In genomic region chr3:157155591-157155990, GRCh38 we compare ENCODE assay signal across 13 cellular contexts. TPM values are rescaled to one million over a fixed set of nuclear protein-coding genes. Genes with fewer than 3 reads are reported as not detected.
DNase-seq lines count a peak whose midpoint lies in the region; ATAC-seq and TF ChIP-seq lines count a peak whose summit lies in the region.
"Had no signal": no experiment of that assay in that cellular context is flagged by ENCODE, and none has a peak within 500 bp of the region (broad histone marks: within the 10 kb centered on the region; RNA-seq: fewer than 3 reads in every experiment).

No MANE protein-coding gene starts in this region.

- H3K36me3 ChIP-seq in ACC112 (ENCODE audit: insufficient read depth, low read length) (peaks cover 83% of the 10 kb centered on the region), lower lobe of right lung (peaks cover 83% of the 10 kb centered on the region), adrenal gland (replicated peaks in 1 of 2) (peaks cover 0 to 72% of the 10 kb centered on the region in 2 donors)

- intact Hi-C loops in lower lobe of right lung (cut with DNase I) = no loop called here
- intact Hi-C loops in adrenal gland (cut with DNase I) = no loop called here

- POLR2A ChIA-PET in activated naive CD8-positive, alpha-beta T cell treated with anti-CD3 and anti-CD28 coated beads, Interleukin-2, amount 10 ng/mL, durations not matched to agents 7 days and 5 days (lab: Charles Lee) = interaction anchor here (1.1 to 2.4 kb wide), 2 partner anchors 19 to 481 kb away, joined by 3 to 17 read pairs; partner anchors contain the start of gene TIPARP

- TF ChIP-seq CTCF in GM12865 (IDR thresholded peaks at IDR 0.05; ENCODE audit: insufficient read depth, low read depth, low read length, missing control alignments) (no peak), lower lobe of right lung (IDR thresholded peaks at IDR 0.05) (no peak), adrenal gland (IDR thresholded peaks at IDR 0.05) (no peak)

- H3K4me1 ChIP-seq in ACC112 (ENCODE audit: control insufficient read depth, insufficient read depth, low read length, unreplicated experiment) = peaks cover 38% of the 10 kb centered on the region
- peaks cover 71% of the 10 kb centered on the region for H3K4me1 ChIP-seq in lower lobe of right lung
- H3K4me1 ChIP-seq in adrenal gland (replicated peaks in 1 of 2) = peaks cover 37 to 62% of the 10 kb centered on the region in 2 donors

- no peaks in the 10 kb centered on the region for H3K27me3 Mint-ChIP-seq in activated naive CD8-positive, alpha-beta T cell treated with anti-CD3 and anti-CD28 coated beads, Interleukin-2, amount 10 ng/mL, durations not matched to agents 7 days and 5 days

- no peaks in the 10 kb centered on the region for H3K9me3 ChIP-seq in lower lobe of right lung
- H3K9me3 ChIP-seq in adrenal gland (replicated peaks in 1 of 3) = no peaks in the 10 kb centered on the region

- no peaks in the 10 kb centered on the region for H3K9me3 Mint-ChIP-seq in activated naive CD8-positive, alpha-beta T cell treated with anti-CD3 and anti-CD28 coated beads, Interleukin-2, amount 10 ng/mL, durations not matched to agents 7 days and 5 days

- no peak for TF ChIP-seq POLR2A in adrenal gland (IDR thresholded peaks at IDR 0.05)

- DNase-seq in GM12865 (ENCODE audit: low read depth) (no peak), lower lobe of right lung (no peak), NCI-H187 treated with DMSO at 0.1 percent for 48 hours (lab: John Stamatoyannopoulos, UW) (no peak), adrenal gland (no peak), NCI-H146 (lab: John Stamatoyannopoulos, UW) (no peak)
- no peak for DNase-seq in activated naive CD8-positive, alpha-beta T cell treated with anti-CD3 and anti-CD28 coated beads, Interleukin-2, amount 10 ng/mL, durations not matched to agents 7 days and 5 days
- DNase-seq: activated effector memory CD4-positive, alpha-beta T cell treated with anti-CD3 and anti-CD28 coated beads, Interleukin-2, amount 50 U/mL, for 16 hours; left colon; NCI-H69; T1000 had no signal

- H3K27me3 ChIP-seq in ACC112 (ENCODE audit: insufficient read depth, low read length) = no peaks in the 10 kb centered on the region
- H3K27me3 ChIP-seq in lower lobe of right lung (ENCODE audit: low read depth) = no peaks in the 10 kb centered on the region
- H3K27me3 ChIP-seq in adrenal gland = no peaks in the 10 kb centered on the region

- ATAC-seq in activated naive CD8-positive, alpha-beta T cell treated with anti-CD3 and anti-CD28 coated beads, Interleukin-2, amount 10 ng/mL, durations not matched to agents 7 days and 5 days (ENCODE audit: low read depth) = no peak
- ATAC-seq in lower lobe of right lung = no peak
- ATAC-seq in GM19035 (IDR thresholded peaks at IDR 0.05; ENCODE audit: unreplicated experiment) = no peak
- ATAC-seq: left colon had no signal

- H3K27ac ChIP-seq in ACC112 (ENCODE audit: low read depth, low read length) (no peak overlapping the region), lower lobe of right lung (no peak overlapping the region), adrenal gland (no peak overlapping the region)
- H3K27ac ChIP-seq: epithelial cell of prostate had no signal

- peak overlapping the region; percentile 83 for H3K4me3 Mint-ChIP-seq in activated naive CD8-positive, alpha-beta T cell treated with anti-CD3 and anti-CD28 coated beads, Interleukin-2, amount 10 ng/mL, durations not matched to agents 7 days and 5 days

- H3K79me2 ChIP-seq in ACC112 (ENCODE audit: control insufficient read depth, insufficient read depth, low read length, unreplicated experiment) = peaks cover 92% of the 10 kb centered on the region

- H3K4me1 Mint-ChIP-seq in activated naive CD8-positive, alpha-beta T cell treated with anti-CD3 and anti-CD28 coated beads, Interleukin-2, amount 10 ng/mL, durations not matched to agents 7 days and 5 days = peaks cover 48% of the 10 kb centered on the region

- WGBS in adrenal gland, 4 donors = 49 to 59% (median 52%) methylated on average over 3 of the region's 3 CpGs

- peak overlapping the region; percentile 35 for H3K27ac Mint-ChIP-seq in activated naive CD8-positive, alpha-beta T cell treated with anti-CD3 and anti-CD28 coated beads, Interleukin-2, amount 10 ng/mL, durations not matched to agents 7 days and 5 days

- H3K36me3 Mint-ChIP-seq in activated naive CD8-positive, alpha-beta T cell treated with anti-CD3 and anti-CD28 coated beads, Interleukin-2, amount 10 ng/mL, durations not matched to agents 7 days and 5 days = peaks cover 58% of the 10 kb centered on the region

- H3K4me3 ChIP-seq in ACC112 (ENCODE audit: low read depth, low read length) (peak overlapping the region; percentile 98), GM12865 (ENCODE audit: low read depth, low read length) (peak overlapping the region; percentile 64), lower lobe of right lung (peak overlapping the region; percentile 83), adrenal gland (peak overlapping the region in 1 of 4 donors; percentile 98)

- no peak overlapping the region for H2AFZ ChIP-seq in ACC112 (ENCODE audit: low read length, unreplicated experiment)

RNA-seq across cellular contexts. Expression of gene CCNL1, which starts 4.4 kb away (rescaled TPM):
- total RNA-seq in activated naive CD8-positive, alpha-beta T cell treated with anti-CD3 and anti-CD28 coated beads, Interleukin-2, amount 10 ng/mL, durations not matched to agents 7 days and 5 days = 100 to 1,000 TPM; 276 to 280 TPM
- total RNA-seq in lower lobe of right lung (133 TPM), adrenal gland (100 to 1,000 TPM in 4 of 8 donors, 10 to 100 TPM in 4; 50.1 to 223 (median 96.7) TPM)
- 100 to 1,000 TPM in 1 of 3 donors, 10 to 100 TPM in 2; 67.0 to 200 (median 97.9) TPM for polyA plus RNA-seq in adrenal gland
